ENCODE assay signal across 16 cellular contexts in the genomic region with DNA sequence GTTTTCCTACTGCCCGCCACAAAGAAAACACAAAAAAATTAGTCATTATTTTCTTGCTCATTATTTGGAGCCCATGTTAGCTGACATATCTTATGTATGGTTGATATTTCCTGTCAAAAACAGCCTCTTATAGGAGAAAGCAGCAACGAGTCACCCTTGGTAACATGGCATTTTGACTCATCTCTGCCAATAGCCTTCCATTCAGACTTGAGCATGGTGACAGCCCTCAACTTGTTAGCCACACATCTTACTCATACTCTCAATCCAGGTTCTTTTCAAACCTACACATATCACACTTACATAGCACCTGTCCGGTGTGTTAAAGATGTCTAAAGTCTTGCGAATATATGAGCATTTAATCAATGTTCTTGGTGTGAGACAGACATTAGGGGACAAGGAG.
DNase-seq lines count a peak whose midpoint lies in the region; ATAC-seq and TF ChIP-seq lines count a peak whose summit lies in the region.
"Had no signal": no experiment of that assay in that cellular context is flagged by ENCODE, and none has a peak within 500 bp of the region (broad histone marks: within the 10 kb centered on the region; RNA-seq: fewer than 3 reads in every experiment).

No MANE protein-coding gene starts in this region.

- no peaks in the 10 kb centered on the region for H3K27me3 ChIP-seq in SK-N-SH (ENCODE audit: insufficient read depth)
- H3K27me3 ChIP-seq: BLaER1 treated with 17β-estradiol and CSF1 and Interleukin-3, amounts not matched to agents 10 nM and 100 nM; spleen; tibial artery had no signal

- 81% methylated on average over 4 of the region's 4 CpGs for WGBS in SK-N-SH (ENCODE audit: low lambda C conversion rate)

- no peak for TF ChIP-seq RAD21 in SK-N-SH (IDR thresholded peaks at IDR 0.05; ENCODE audit: low read length)

- TF ChIP-seq EP300 in SK-N-SH (IDR thresholded peaks at IDR 0.05; ENCODE audit: borderline replicate concordance in 1 of 2, low read depth in 1 of 2, low read length in 1 of 2), result no peak

- POLR2A ChIA-PET in SK-N-SH (lab: Yijun Ruan, JAX), result no interaction called here

- no peaks in the 10 kb centered on the region for H3K9me2 ChIP-seq in SK-N-SH

- H3K36me3 ChIP-seq in SK-N-SH (replicated peaks in 1 of 2; ENCODE audit: control insufficient read depth in 1 of 2, insufficient read depth in 2 of 2, low read length in 1 of 2), result no peaks in the 10 kb centered on the region
- H3K36me3 ChIP-seq: spleen, tibial artery had no signal

- H3K4me2 ChIP-seq in SK-N-SH, result no peak overlapping the region
- H3K4me2 ChIP-seq: BLaER1 treated with 17β-estradiol and CSF1 and Interleukin-3, amounts not matched to agents 10 nM and 100 nM had no signal

- no peaks in the 10 kb centered on the region; a peak in 2 of 4 replicates for H3K4me1 ChIP-seq in SK-N-SH (ENCODE audit: control insufficient read depth in 1 of 2, insufficient read depth in 2 of 2, low read depth in 1 of 2, low read length in 1 of 2)
- H3K4me1 ChIP-seq: BLaER1 treated with 17β-estradiol and CSF1 and Interleukin-3, amounts not matched to agents 10 nM and 100 nM; spleen had no signal

- H4K20me1 ChIP-seq in SK-N-SH (ENCODE audit: insufficient read depth), result no peaks in the 10 kb centered on the region

- no peak overlapping the region for H3K4me3 ChIP-seq in SK-N-SH (ENCODE audit: low read depth in 2 of 2, low read length in 1 of 2)
- H3K4me3 ChIP-seq: BLaER1 treated with 17β-estradiol and CSF1 and Interleukin-3, amounts not matched to agents 10 nM and 100 nM; spleen; tibial artery had no signal

- DNase-seq in COLO829 (ENCODE audit: low spot score) (peak; percentile 39), Daoy (ENCODE audit: low read depth) (peak; percentile 56), SK-N-SH (no peak), glomerular visceral epithelial cell (ENCODE audit: extremely low spot score) (peak; percentile 50), anterior cingulate cortex (lab: John Stamatoyannopoulos, UW) (no peak), NCI-H226 (no peak)
- DNase-seq: activated CD4-positive, alpha-beta T cell treated with anti-CD3 and anti-CD28 coated beads, Interleukin-2, amount 50 U/mL, for 4 hours; activated effector memory CD4-positive, alpha-beta T cell treated with anti-CD3 and anti-CD28 coated beads, Interleukin-2, amount 50 U/mL, for 16 hours; effector CD8-positive, alpha-beta T cell; NCI-H2081 treated with DMSO at 0.1 percent for 48 hours; NCI-H82; SHP77; spleen; tibial artery had no signal

- no peaks in the 10 kb centered on the region for H3K9me3 ChIP-seq in SK-N-SH
- H3K9me3 ChIP-seq: BLaER1 treated with 17β-estradiol and CSF1 and Interleukin-3, amounts not matched to agents 10 nM and 100 nM; spleen; tibial artery had no signal

- TF ChIP-seq CTCF in SK-N-SH (IDR thresholded peaks at IDR 0.05), result no peak

- no peak overlapping the region for H2AFZ ChIP-seq in SK-N-SH (ENCODE audit: low read depth)

- H3K79me2 ChIP-seq in SK-N-SH (ENCODE audit: insufficient read depth), result no peaks in the 10 kb centered on the region

- no peak overlapping the region for H3K27ac ChIP-seq in SK-N-SH (ENCODE audit: low read depth in 2 of 2, low read length in 1 of 2)
- H3K27ac ChIP-seq: BLaER1 treated with 17β-estradiol and CSF1 and Interleukin-3, amounts not matched to agents 10 nM and 100 nM; spleen; tibial artery had no signal

- CTCF ChIA-PET in SK-N-SH (lab: Yijun Ruan, JAX), result no interaction called here

- no peak overlapping the region for H3K9ac ChIP-seq in SK-N-SH
- H3K9ac ChIP-seq: BLaER1 treated with 17β-estradiol and CSF1 and Interleukin-3, amounts not matched to agents 10 nM and 100 nM had no signal

- H3F3A ChIP-seq in SK-N-SH (replicated peaks; ENCODE audit: insufficient read depth), result peaks cover 4% of the 10 kb centered on the region

- no peak for ATAC-seq in GM18873 (IDR thresholded peaks at IDR 0.05; ENCODE audit: low FRiP score, unreplicated experiment)

TF ChIP-seq in SK-N-SH, 30 proteins besides CTCF, POLR2A, EP300 and RAD21:
- TF ChIP-seq FOSL2 (IDR thresholded peaks at IDR 0.05; ENCODE audit: borderline replicate concordance, low read depth), result peak; percentile 29; the same call in 1 of the 2 replicates
- no peak for TF ChIP-seq RCOR1 (IDR thresholded peaks at IDR 0.05; ENCODE audit: low read length)
- TF ChIP-seq, protein P1, sequence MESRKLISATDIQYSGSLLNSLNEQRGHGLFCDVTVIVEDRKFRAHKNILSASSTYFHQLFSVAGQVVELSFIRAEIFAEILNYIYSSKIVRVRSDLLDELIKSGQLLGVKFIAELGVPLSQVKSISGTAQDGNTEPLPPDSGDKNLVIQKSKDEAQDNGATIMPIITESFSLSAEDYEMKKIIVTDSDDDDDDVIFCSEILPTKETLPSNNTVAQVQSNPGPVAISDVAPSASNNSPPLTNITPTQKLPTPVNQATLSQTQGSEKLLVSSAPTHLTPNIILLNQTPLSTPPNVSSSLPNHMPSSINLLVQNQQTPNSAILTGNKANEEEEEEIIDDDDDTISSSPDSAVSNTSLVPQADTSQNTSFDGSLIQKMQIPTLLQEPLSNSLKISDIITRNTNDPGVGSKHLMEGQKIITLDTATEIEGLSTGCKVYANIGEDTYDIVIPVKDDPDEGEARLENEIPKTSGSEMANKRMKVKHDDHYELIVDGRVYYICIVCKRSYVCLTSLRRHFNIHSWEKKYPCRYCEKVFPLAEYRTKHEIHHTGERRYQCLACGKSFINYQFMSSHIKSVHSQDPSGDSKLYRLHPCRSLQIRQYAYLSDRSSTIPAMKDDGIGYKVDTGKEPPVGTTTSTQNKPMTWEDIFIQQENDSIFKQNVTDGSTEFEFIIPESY (IDR thresholded peaks at IDR 0.05; ENCODE audit: borderline replicate concordance, low read depth), result no peak
- no peak for TF ChIP-seq GATA2 (CRISPR knock-in tag; IDR thresholded peaks at IDR 0.05)
- no peak for TF ChIP-seq SMC3 (IDR thresholded peaks at IDR 0.05; ENCODE audit: low read depth, low read length)
- peak; percentile 15; the same call in 1 of the 2 replicates for TF ChIP-seq JUND (IDR thresholded peaks at IDR 0.05)
- no peak for TF ChIP-seq EZH2phosphoT487 (IDR thresholded peaks at IDR 0.05; ENCODE audit: borderline replicate concordance, low read depth)
- TF ChIP-seq RXRA (IDR thresholded peaks at IDR 0.05; ENCODE audit: borderline replicate concordance, low read depth), result no peak
- TF ChIP-seq IRF3 (IDR thresholded peaks at IDR 0.05; ENCODE audit: low read depth, low read length), result no peak
- no peak for TF ChIP-seq POLR2AphosphoS5 (IDR thresholded peaks at IDR 0.05; ENCODE audit: low read depth, low read length)
- TF ChIP-seq NRF1 (IDR thresholded peaks at IDR 0.05; ENCODE audit: low read depth, low read length), result no peak
- TF ChIP-seq PBX3 (IDR thresholded peaks at IDR 0.05), result peak; percentile 35
- no peak for TF ChIP-seq TEAD4 (IDR thresholded peaks at IDR 0.05; ENCODE audit: borderline replicate concordance, insufficient read depth)
TF ChIP-seq in SK-N-SH: peak in this region for 3.

Comparison
In these comparisons a context has a peak if more than half of its experiments do, and no peak if none do; other contexts are left out.
1. DNase-seq: peak in COLO829 (single experiment), Daoy (single experiment) and glomerular visceral epithelial cell (single experiment); none in SK-N-SH (single experiment), anterior cingulate cortex (0 of 58) and NCI-H226 (single experiment).